In genomic region chrX:71619193-71619592, GRCh38 we compare ENCODE assay signal across 10 cellular contexts. TPM values are rescaled to one million over a fixed set of nuclear protein-coding genes. Genes with fewer than 3 reads are reported as not detected.
A peak's percentile ranks its signal among the peaks of the same experiment; 100 is the strongest.
DNase-seq lines count a peak whose midpoint lies in the region; ATAC-seq, FAIRE-seq and TF ChIP-seq lines count a peak whose summit lies in the region.
"Had no signal": no experiment of that assay in that cellular context is flagged by ENCODE, and none has a peak within 500 bp of the region (broad histone marks: within the 10 kb centered on the region; RNA-seq: fewer than 3 reads in every experiment).

No MANE protein-coding gene starts in this region.

- no peak overlapping the region for H3K27ac ChIP-seq in suprapubic skin

- peaks cover 13% of the 10 kb centered on the region for H3K4me1 ChIP-seq in suprapubic skin

- H3K4me3 ChIP-seq in suprapubic skin, result no peak overlapping the region

- H3K36me3 Mint-ChIP-seq in T-helper 2 cell treated with Interferon-gamma antibody and Interleukin-4, amounts not matched to agents 5 μg/mL and 100 μg/mL, for 36 hours (ENCODE audit: low read depth), result peaks cover 26% of the 10 kb centered on the region
- peaks cover 32% of the 10 kb centered on the region for H3K36me3 Mint-ChIP-seq in activated T-helper 1 cell treated with anti-CD3 and anti-CD28 coated beads, Interleukin-12 subunit alpha, Interleukin-12 subunit beta, Interleukin-2, Interleukin-4 antibody, amounts not matched to agents 30 ng/mL and 10 ng/mL and 1 ng/mL, durations not matched to agents 14 hours and 24 hours and 36 hours (ENCODE audit: low read depth)

- no peak for DNase-seq in GM12891 (ENCODE audit: insufficient read length, low spot score)
- DNase-seq in T-helper 2 cell treated with Interferon-gamma antibody and Interleukin-4, amounts not matched to agents 5 μg/mL and 100 μg/mL, for 36 hours (ENCODE audit: low spot score), result peak; percentile 76
- peak; percentile 41 for DNase-seq in activated T-helper 1 cell treated with anti-CD3 and anti-CD28 coated beads, Interleukin-12 subunit alpha, Interleukin-12 subunit beta, Interleukin-2, Interleukin-4 antibody, amounts not matched to agents 30 ng/mL and 10 ng/mL and 1 ng/mL, durations not matched to agents 14 hours and 24 hours and 36 hours (ENCODE audit: low spot score)
- DNase-seq in stimulated activated CD4-positive, alpha-beta T cell treated with anti-CD3 and anti-CD28 coated beads, Interleukin-15, amount 100 ng/mL, for 24 hours, result peak; percentile 80
- no peak for DNase-seq in suprapubic skin (ENCODE audit: low spot score in 2 of 2)
- no peak for DNase-seq in DMS114 treated with DMSO at 0.1 percent for 48 hours (lab: John Stamatoyannopoulos, UW; ENCODE audit: unreplicated experiment)
- DNase-seq: COR-L47 had no signal

- ATAC-seq in HG03139 (IDR thresholded peaks at IDR 0.05; ENCODE audit: unreplicated experiment) (no peak), GM19328 (IDR thresholded peaks at IDR 0.05; ENCODE audit: unreplicated experiment) (no peak)

- 87% methylated on average over 8 of the region's 8 CpGs for WGBS in suprapubic skin

- peak overlapping the region; percentile 90 for H3K4me3 Mint-ChIP-seq in T-helper 2 cell treated with Interferon-gamma antibody and Interleukin-4, amounts not matched to agents 5 μg/mL and 100 μg/mL, for 36 hours
- peak overlapping the region; percentile 93 for H3K4me3 Mint-ChIP-seq in activated T-helper 1 cell treated with anti-CD3 and anti-CD28 coated beads, Interleukin-12 subunit alpha, Interleukin-12 subunit beta, Interleukin-2, Interleukin-4 antibody, amounts not matched to agents 30 ng/mL and 10 ng/mL and 1 ng/mL, durations not matched to agents 14 hours and 24 hours and 36 hours

- TF ChIP-seq CTCF in suprapubic skin (IDR thresholded peaks at IDR 0.05), result no peak

- TF ChIP-seq POLR2A in GM12891 (IDR thresholded peaks at IDR 0.05; ENCODE audit: low read depth, low read length) (no peak), suprapubic skin (IDR thresholded peaks at IDR 0.05) (no peak)

- intact Hi-C loops in activated T-helper 1 cell treated with anti-CD3 and anti-CD28 coated beads, Interleukin-12 subunit alpha, Interleukin-12 subunit beta, Interleukin-2, Interleukin-4 antibody, amounts not matched to agents 30 ng/mL and 10 ng/mL and 1 ng/mL, durations not matched to agents 14 hours and 24 hours and 36 hours (cut with micrococcal nuclease), result loop anchor here (1.0 to 10.0 kb wide), 7 partner anchors 31 to 504 kb away; partner anchors contain the start of genes IL2RG, MED12, NONO and TAF1

- H3K27me3 Mint-ChIP-seq in T-helper 2 cell treated with Interferon-gamma antibody and Interleukin-4, amounts not matched to agents 5 μg/mL and 100 μg/mL, for 36 hours (ENCODE audit: low read depth), result no peaks in the 10 kb centered on the region
- H3K27me3 Mint-ChIP-seq in activated T-helper 1 cell treated with anti-CD3 and anti-CD28 coated beads, Interleukin-12 subunit alpha, Interleukin-12 subunit beta, Interleukin-2, Interleukin-4 antibody, amounts not matched to agents 30 ng/mL and 10 ng/mL and 1 ng/mL, durations not matched to agents 14 hours and 24 hours and 36 hours (ENCODE audit: insufficient read depth), result no peaks in the 10 kb centered on the region

- no peak for TF ChIP-seq EP300 in suprapubic skin (IDR thresholded peaks at IDR 0.05)

- H3K27ac Mint-ChIP-seq in T-helper 2 cell treated with Interferon-gamma antibody and Interleukin-4, amounts not matched to agents 5 μg/mL and 100 μg/mL, for 36 hours, result peak overlapping the region; percentile 87
- H3K27ac Mint-ChIP-seq in activated T-helper 1 cell treated with anti-CD3 and anti-CD28 coated beads, Interleukin-12 subunit alpha, Interleukin-12 subunit beta, Interleukin-2, Interleukin-4 antibody, amounts not matched to agents 30 ng/mL and 10 ng/mL and 1 ng/mL, durations not matched to agents 14 hours and 24 hours and 36 hours, result peak overlapping the region; percentile 97

- no peaks in the 10 kb centered on the region for H3K27me3 ChIP-seq in suprapubic skin

- no peaks in the 10 kb centered on the region for H3K9me3 Mint-ChIP-seq in T-helper 2 cell treated with Interferon-gamma antibody and Interleukin-4, amounts not matched to agents 5 μg/mL and 100 μg/mL, for 36 hours
- no peaks in the 10 kb centered on the region for H3K9me3 Mint-ChIP-seq in activated T-helper 1 cell treated with anti-CD3 and anti-CD28 coated beads, Interleukin-12 subunit alpha, Interleukin-12 subunit beta, Interleukin-2, Interleukin-4 antibody, amounts not matched to agents 30 ng/mL and 10 ng/mL and 1 ng/mL, durations not matched to agents 14 hours and 24 hours and 36 hours

- H3K36me3 ChIP-seq in suprapubic skin, result no peaks in the 10 kb centered on the region

- H3K4me1 Mint-ChIP-seq in T-helper 2 cell treated with Interferon-gamma antibody and Interleukin-4, amounts not matched to agents 5 μg/mL and 100 μg/mL, for 36 hours (ENCODE audit: low read depth), result peaks cover 55% of the 10 kb centered on the region
- peaks cover 86% of the 10 kb centered on the region for H3K4me1 Mint-ChIP-seq in activated T-helper 1 cell treated with anti-CD3 and anti-CD28 coated beads, Interleukin-12 subunit alpha, Interleukin-12 subunit beta, Interleukin-2, Interleukin-4 antibody, amounts not matched to agents 30 ng/mL and 10 ng/mL and 1 ng/mL, durations not matched to agents 14 hours and 24 hours and 36 hours (ENCODE audit: low read depth)

- FAIRE-seq in GM12891 (lab: Jason Lieb, UNC), result peak; percentile 96

- H3K9me3 ChIP-seq in suprapubic skin, result no peaks in the 10 kb centered on the region

TF ChIP-seq in GM12891, 5 proteins besides CTCF, POLR2A, EP300 and RAD21:
- TF ChIP-seq POLR2AphosphoS5 (IDR thresholded peaks at IDR 0.05; ENCODE audit: low read depth, low read length), result no peak
- TF ChIP-seq PAX5 (IDR thresholded peaks at IDR 0.05; ENCODE audit: insufficient read depth, low read length, severe bottlenecking), result no peak
- TF ChIP-seq POU2F2 (IDR thresholded peaks at IDR 0.05; ENCODE audit: low read depth, low read length), result 0 out of 2 replicates have a peak, but pooled peaks have one; percentile 35
- TF ChIP-seq TAF1 (IDR thresholded peaks at IDR 0.05; ENCODE audit: low read depth, low read length), result no peak

RNA-seq across cellular contexts. Expression of gene CXCR3, which starts 0.9 kb away (rescaled TPM):
- 10.0 TPM for polyA plus RNA-seq in GM12891 (2012; ENCODE audit: low read depth, missing spikeins)
- total RNA-seq in activated T-helper 1 cell treated with anti-CD3 and anti-CD28 coated beads, Interleukin-12 subunit alpha, Interleukin-12 subunit beta, Interleukin-2, Interleukin-4 antibody, amounts not matched to agents 30 ng/mL and 10 ng/mL and 1 ng/mL, durations not matched to agents 14 hours and 24 hours and 36 hours, result 53.9 and 55.4 TPM in 2 replicates
- under 1 TPM in 2 of 4 donors, not detected in 2; 0.29 to 0.30 TPM for total RNA-seq in suprapubic skin
- polyA plus RNA-seq: neural cell had no signal

RNA-seq across cellular contexts. Expression of gene GCNA, which starts 41.0 kb away (rescaled TPM):
- 0.58 TPM for polyA plus RNA-seq in GM12891 (2012; ENCODE audit: low read depth, missing spikeins)
- 4.3 and 4.8 TPM in 2 replicates for total RNA-seq in activated T-helper 1 cell treated with anti-CD3 and anti-CD28 coated beads, Interleukin-12 subunit alpha, Interleukin-12 subunit beta, Interleukin-2, Interleukin-4 antibody, amounts not matched to agents 30 ng/mL and 10 ng/mL and 1 ng/mL, durations not matched to agents 14 hours and 24 hours and 36 hours
- 1 to 10 TPM in 2 of 4 donors, under 1 TPM in 2; 0.47 to 5.5 (median 0.99) TPM for total RNA-seq in suprapubic skin

Comparison
In these comparisons a context has a peak if more than half of its experiments do, and no peak if none do; other contexts are left out.
1. DNase-seq: peak in T-helper 2 cell treated with Interferon-gamma antibody and Interleukin-4, amounts not matched to agents 5 μg/mL and 100 μg/mL, for 36 hours (single experiment), activated T-helper 1 cell treated with anti-CD3 and anti-CD28 coated beads, Interleukin-12 subunit alpha, Interleukin-12 subunit beta, Interleukin-2, Interleukin-4 antibody, amounts not matched to agents 30 ng/mL and 10 ng/mL and 1 ng/mL, durations not matched to agents 14 hours and 24 hours and 36 hours (single experiment) and stimulated activated CD4-positive, alpha-beta T cell treated with anti-CD3 and anti-CD28 coated beads, Interleukin-15, amount 100 ng/mL, for 24 hours (single experiment); none in GM12891 (single experiment), suprapubic skin (0 of 2) and DMS114 treated with DMSO at 0.1 percent for 48 hours (single experiment).
2. RNA of gene CXCR3, which starts 0.9 kb away (total RNA-seq): 53.9 to 55.4 TPM in activated T-helper 1 cell treated with anti-CD3 and anti-CD28 coated beads, Interleukin-12 subunit alpha, Interleukin-12 subunit beta, Interleukin-2, Interleukin-4 antibody, amounts not matched to agents 30 ng/mL and 10 ng/mL and 1 ng/mL, durations not matched to agents 14 hours and 24 hours and 36 hours; 0.29 to 0.30 TPM in suprapubic skin; every median in the first group is over 10 times any median in the second.